ENCODE assay signal across 9 cellular contexts in the genomic region with DNA sequence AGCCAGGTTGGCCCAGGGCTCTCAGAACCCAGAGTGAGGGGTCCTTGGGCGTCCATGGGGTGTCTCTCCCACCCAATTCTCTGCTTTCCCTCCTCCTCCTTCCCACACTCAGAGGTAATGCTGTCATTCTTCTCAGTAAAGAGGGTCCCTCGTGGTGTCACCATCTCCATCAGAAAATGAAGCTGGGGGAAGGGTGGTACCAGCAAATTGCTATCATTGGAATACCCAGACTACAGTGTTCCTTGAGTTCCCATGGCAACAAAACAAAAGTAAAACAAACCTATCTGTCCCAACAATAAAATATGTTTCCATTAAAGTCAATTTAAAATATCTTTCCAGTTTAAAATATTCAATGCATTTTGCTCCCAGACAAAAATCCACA.
DNase-seq lines count a peak whose midpoint lies in the region; ATAC-seq, FAIRE-seq and TF ChIP-seq lines count a peak whose summit lies in the region.
"Had no signal": no experiment of that assay in that cellular context is flagged by ENCODE, and none has a peak within 500 bp of the region (broad histone marks: within the 10 kb centered on the region; RNA-seq: fewer than 3 reads in every experiment).

No MANE protein-coding gene starts in this region.

- peaks cover 41% of the 10 kb centered on the region for H3K36me3 ChIP-seq in GM23248 (ENCODE audit: low read depth)
- peaks cover 0 to 24% (median 0%) of the 10 kb centered on the region in 3 donors for H3K36me3 ChIP-seq in Peyer's patch
- no peaks in the 10 kb centered on the region for H3K36me3 ChIP-seq in pancreas

- H3K79me2 ChIP-seq in GM23248 (ENCODE audit: insufficient read depth): peaks cover 59% of the 10 kb centered on the region

- peak overlapping the region; percentile 68 for H3K9ac ChIP-seq in GM23248
- H3K9ac ChIP-seq: KMS-11 had no signal

- no peaks in the 10 kb centered on the region for H4K20me1 ChIP-seq in GM23248 (ENCODE audit: insufficient read depth)

- DNase-seq in GM23248 (peak; percentile 64), Peyer's patch (no peak), epithelial cell of prostate (ENCODE audit: low read depth, low spot score) (no peak), pancreas (no peak), NCI-H187 treated with DMSO at 0.1 percent for 48 hours (lab: John Stamatoyannopoulos, UW) (no peak)

- TF ChIP-seq POLR2A in Peyer's patch (IDR thresholded peaks at IDR 0.05): no peak

- in situ Hi-C loops in GM23248 (cut with MboI): no loop called here

- H3F3A ChIP-seq in GM23248 (ENCODE audit: insufficient read depth): peaks cover 86% of the 10 kb centered on the region

- TF ChIP-seq CTCF in Peyer's patch (IDR thresholded peaks at IDR 0.05) (no peak), pancreas (IDR thresholded peaks at IDR 0.05) (no peak)

- intact Hi-C loops in pancreas (cut with DNase I): no loop called here

- H3K27me3 ChIP-seq in GM23248 (replicated peaks; ENCODE audit: insufficient read depth) (no peaks in the 10 kb centered on the region), Peyer's patch (no peaks in the 10 kb centered on the region), pancreas (no peaks in the 10 kb centered on the region)

- ATAC-seq in pancreas (peak; percentile 40 to 65 (median 52)), GM19023 (IDR thresholded peaks at IDR 0.05; ENCODE audit: unreplicated experiment) (no peak), GM19395 (IDR thresholded peaks at IDR 0.05; ENCODE audit: unreplicated experiment) (no peak)
- ATAC-seq in activated CD4-positive, CD25-positive, alpha-beta regulatory T cell treated with anti-CD3 and anti-CD28 coated beads, Interleukin-2, amount 50 U/mL, for 24 hours: no peak

- no peaks in the 10 kb centered on the region for H3K9me2 ChIP-seq in GM23248 (ENCODE audit: insufficient read depth)

- H2AFZ ChIP-seq in GM23248: no peak overlapping the region

- 4 to 13% methylated on average over 2 of the region's 2 CpGs for WGBS in GM23248 (ENCODE audit: low coverage in 1 of 2, low lambda C conversion rate in 2 of 2, missing lambda C conversion rate in 2 of 2), 2 experiments
- 61 to 70% methylated on average over 2 of the region's 2 CpGs for WGBS in pancreas, 2 donors

- H3K9me3 ChIP-seq in GM23248 (ENCODE audit: low read depth) (no peaks in the 10 kb centered on the region), Peyer's patch (no peaks in the 10 kb centered on the region), pancreas (no peaks in the 10 kb centered on the region)

- peak overlapping the region; percentile 59 for H3K4me2 ChIP-seq in GM23248 (ENCODE audit: unreplicated experiment)
- H3K4me2 ChIP-seq: KMS-11 had no signal

- H3K4me3 ChIP-seq in GM23248 (no peak overlapping the region), Peyer's patch (no peak overlapping the region), pancreas (no peak overlapping the region)

- no peak for FAIRE-seq in pancreas (lab: Jason Lieb, UNC)

- peaks cover 65% of the 10 kb centered on the region for H3K4me1 ChIP-seq in GM23248 (ENCODE audit: insufficient read depth)
- peaks cover 0 to 39% (median 16%) of the 10 kb centered on the region in 4 donors for H3K4me1 ChIP-seq in Peyer's patch
- H3K4me1 ChIP-seq in pancreas: peaks cover 0 to 36% (median 13%) of the 10 kb centered on the region in 3 donors

- H3K27ac ChIP-seq in GM23248 (peak overlapping the region; percentile 93), Peyer's patch (peak overlapping the region; percentile 72 to 84 (median 77)), epithelial cell of prostate (peak overlapping the region; percentile 98), pancreas (peak overlapping the region in 3 of 4 donors; percentile 30 to 69 (median 66))
- H3K27ac ChIP-seq: KMS-11 had no signal

Comparison
In these comparisons a context has a peak if more than half of its experiments do, and no peak if none do; other contexts are left out.
1. ATAC-seq: peak in pancreas (4 of 4); none in GM19023 (single experiment), activated CD4-positive, CD25-positive, alpha-beta regulatory T cell treated with anti-CD3 and anti-CD28 coated beads, Interleukin-2, amount 50 U/mL, for 24 hours (0 of 2) and GM19395 (single experiment).
2. Peak in every context shown above with its lines, with median percentiles within 50 percentile points of each other: H3K27ac ChIP-seq.